In the genomic region with DNA sequence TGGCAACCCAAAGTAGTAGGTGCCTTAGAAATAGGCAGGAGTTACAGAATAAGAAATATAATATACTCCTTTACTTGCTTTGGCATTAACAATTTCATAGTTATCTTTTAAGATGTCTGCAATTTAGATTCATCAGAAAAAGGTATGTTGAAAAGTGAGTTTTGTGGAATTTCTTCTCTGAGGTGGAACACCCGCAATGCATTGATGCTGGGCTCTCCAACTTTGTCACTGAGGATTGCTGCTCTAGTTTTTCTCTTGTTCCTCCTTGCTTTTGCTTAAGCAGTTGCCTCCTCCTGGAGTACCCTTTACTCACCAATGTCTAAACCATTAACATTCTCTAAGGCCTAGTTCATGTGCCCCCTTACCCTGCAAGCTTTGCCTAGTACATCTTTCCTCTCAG, we compare ENCODE assay signal across 23 cellular contexts. TPM values are rescaled to one million over a fixed set of nuclear protein-coding genes. Genes with fewer than 3 reads are reported as not detected.
DNase-seq lines count a peak whose midpoint lies in the region; ATAC-seq, FAIRE-seq and TF ChIP-seq lines count a peak whose summit lies in the region.
"Had no signal": no experiment of that assay in that cellular context is flagged by ENCODE, and none has a peak within 500 bp of the region (broad histone marks: within the 10 kb centered on the region; RNA-seq: fewer than 3 reads in every experiment).

No MANE protein-coding gene starts in this region.

- H3K4me1 ChIP-seq in astrocyte (ENCODE audit: insufficient read depth, low read length) (peaks cover 15% of the 10 kb centered on the region), trophoblast cell (ENCODE audit: control insufficient read depth in 1 of 2, insufficient read depth in 2 of 2, low read length in 2 of 2) (peaks cover 0 to 3% of the 10 kb centered on the region in 2 experiments)

- no peak overlapping the region for H3K14ac ChIP-seq in trophoblast cell (ENCODE audit: low read length)

- H2BK12ac ChIP-seq in trophoblast cell (ENCODE audit: low read length) = no peak overlapping the region

- ATAC-seq in HG03097 (IDR thresholded peaks at IDR 0.05; ENCODE audit: low FRiP score, unreplicated experiment) (no peak), HG03439 (IDR thresholded peaks at IDR 0.05; ENCODE audit: unreplicated experiment) (no peak)
- ATAC-seq: HCT116 had no signal

- H3K4me2 ChIP-seq in astrocyte (ENCODE audit: low read length) (no peak overlapping the region), trophoblast cell (ENCODE audit: low read length) (no peak overlapping the region)

- H4K91ac ChIP-seq in trophoblast cell (ENCODE audit: low read depth, low read length) = no peak overlapping the region

- CTCF ChIA-PET in activated CD4-positive, alpha-beta memory T cell treated with anti-CD3 and anti-CD28 coated beads for 36 hours (lab: Charles Lee) = no interaction called here
- CTCF ChIA-PET in activated CD4-positive, alpha-beta memory T cell treated with anti-CD3 and anti-CD28 coated beads, Interleukin-2, amount 10 ng/mL, durations not matched to agents 7 days and 5 days (lab: Charles Lee) = no interaction called here

- H3K9me3 ChIP-seq in astrocyte (ENCODE audit: insufficient read depth, low read depth, low read length) = no peaks in the 10 kb centered on the region
- H3K9me3 ChIP-seq in trophoblast cell (ENCODE audit: insufficient read depth, low read depth, low read length) = no peaks in the 10 kb centered on the region
- H3K9me3 ChIP-seq: SJCRH30 had no signal

- H3K27ac ChIP-seq in astrocyte (ENCODE audit: low read depth, low read length) = no peak overlapping the region
- H3K27ac ChIP-seq in trophoblast cell (ENCODE audit: low read depth, low read length) = no peak overlapping the region
- H3K27ac ChIP-seq: SJCRH30 had no signal

- no peak overlapping the region for H3K4me3 Mint-ChIP-seq in activated CD4-positive, alpha-beta memory T cell treated with anti-CD3 and anti-CD28 coated beads for 36 hours
- no peak overlapping the region for H3K4me3 Mint-ChIP-seq in activated CD4-positive, alpha-beta memory T cell treated with anti-CD3 and anti-CD28 coated beads, Interleukin-2, amount 10 ng/mL, durations not matched to agents 7 days and 5 days
- no peak overlapping the region for H3K4me3 Mint-ChIP-seq in astrocyte (ENCODE audit: unreplicated experiment)

- H3K18ac ChIP-seq in trophoblast cell (ENCODE audit: low read length) = no peak overlapping the region

- H3K36me3 ChIP-seq in astrocyte (ENCODE audit: insufficient read depth, low read length) (no peaks in the 10 kb centered on the region), trophoblast cell (ENCODE audit: control insufficient read depth in 1 of 2, insufficient read depth in 2 of 2, low read length in 2 of 2) (no peaks in the 10 kb centered on the region)
- H3K36me3 ChIP-seq: SJCRH30 had no signal

- peak overlapping the region; percentile 8 for H3K27ac Mint-ChIP-seq in activated CD4-positive, alpha-beta memory T cell treated with anti-CD3 and anti-CD28 coated beads for 36 hours
- no peak overlapping the region for H3K27ac Mint-ChIP-seq in activated CD4-positive, alpha-beta memory T cell treated with anti-CD3 and anti-CD28 coated beads, Interleukin-2, amount 10 ng/mL, durations not matched to agents 7 days and 5 days
- H3K27ac Mint-ChIP-seq in astrocyte (ENCODE audit: unreplicated experiment) = peak overlapping the region; percentile 36

- no peak overlapping the region for H3K4ac ChIP-seq in trophoblast cell (ENCODE audit: low read depth, low read length)

- no peaks in the 10 kb centered on the region for H4K20me1 ChIP-seq in astrocyte (ENCODE audit: insufficient read depth, low read length)

- H3K79me2 ChIP-seq in astrocyte (ENCODE audit: insufficient read depth, low read length) (no peaks in the 10 kb centered on the region), trophoblast cell (ENCODE audit: control insufficient read depth, insufficient read depth, low read length, poor library complexity) (no peaks in the 10 kb centered on the region)

- WGBS in trophoblast cell (ENCODE audit: extremely low coverage, insufficient coverage, insufficient read length) = no CpG with 5 or more reads among the region's 1 CpG

- H3K79me1 ChIP-seq in trophoblast cell (ENCODE audit: low read length) = no peaks in the 10 kb centered on the region

- no peak overlapping the region for H2AK5ac ChIP-seq in trophoblast cell (ENCODE audit: low read length)

- H2BK5ac ChIP-seq in trophoblast cell (ENCODE audit: low read depth, low read length, poor library complexity) = no peak overlapping the region

- H3K4me1 Mint-ChIP-seq in activated CD4-positive, alpha-beta memory T cell treated with anti-CD3 and anti-CD28 coated beads for 36 hours (ENCODE audit: low read depth) = peaks cover 20% of the 10 kb centered on the region
- H3K4me1 Mint-ChIP-seq in activated CD4-positive, alpha-beta memory T cell treated with anti-CD3 and anti-CD28 coated beads, Interleukin-2, amount 10 ng/mL, durations not matched to agents 7 days and 5 days = peaks cover 10% of the 10 kb centered on the region
- peaks cover 32% of the 10 kb centered on the region for H3K4me1 Mint-ChIP-seq in astrocyte (ENCODE audit: low read depth, unreplicated experiment)

- no peaks in the 10 kb centered on the region for H3K9me3 Mint-ChIP-seq in activated CD4-positive, alpha-beta memory T cell treated with anti-CD3 and anti-CD28 coated beads for 36 hours
- H3K9me3 Mint-ChIP-seq in activated CD4-positive, alpha-beta memory T cell treated with anti-CD3 and anti-CD28 coated beads, Interleukin-2, amount 10 ng/mL, durations not matched to agents 7 days and 5 days = no peaks in the 10 kb centered on the region
- H3K9me3 Mint-ChIP-seq in astrocyte (ENCODE audit: unreplicated experiment) = peaks cover 3% of the 10 kb centered on the region

- H3K4me3 ChIP-seq in astrocyte (ENCODE audit: insufficient read depth, low read depth, low read length) (no peak overlapping the region), trophoblast cell (ENCODE audit: low read depth, low read length) (no peak overlapping the region)
- H3K4me3 ChIP-seq: SJCRH30 had no signal

- H2AFZ ChIP-seq in astrocyte (ENCODE audit: low read depth, low read length) (no peak overlapping the region), trophoblast cell (ENCODE audit: insufficient read depth, low read length, poor library complexity) (no peak overlapping the region)

- no peak overlapping the region for H2BK120ac ChIP-seq in trophoblast cell (ENCODE audit: insufficient read depth, low read length, poor library complexity)

- no peaks in the 10 kb centered on the region for H3K27me3 ChIP-seq in astrocyte (ENCODE audit: insufficient read depth, low read length)
- H3K27me3 ChIP-seq in trophoblast cell (ENCODE audit: insufficient read depth, low read length) = no peaks in the 10 kb centered on the region

- no peak overlapping the region for H4K12ac ChIP-seq in trophoblast cell (ENCODE audit: low read depth, low read length)

- TF ChIP-seq CTCF in astrocyte (IDR thresholded peaks at IDR 0.05; ENCODE audit: insufficient read depth, low read depth, low read length) = no peak

- no peak overlapping the region for H4K8ac ChIP-seq in trophoblast cell (ENCODE audit: low read depth, low read length)

- DNase-seq in activated CD4-positive, alpha-beta memory T cell treated with anti-CD3 and anti-CD28 coated beads for 36 hours = no peak
- no peak for DNase-seq in activated CD4-positive, alpha-beta memory T cell treated with anti-CD3 and anti-CD28 coated beads, Interleukin-2, amount 10 ng/mL, durations not matched to agents 7 days and 5 days
- DNase-seq in GM12892 (ENCODE audit: insufficient read length) (no peak), astrocyte (ENCODE audit: low read depth) (no peak), trophoblast cell (peak; percentile 59 to 87), NCI-H2107 (lab: John Stamatoyannopoulos, UW) (no peak)
- DNase-seq: 8988T, Calu3, DMS79 treated with DMSO at 0.1 percent for 48 hours, GF-D8, Karpas-422, NCI-H1092, NCI-H1436, NCI-H187 treated with DMSO at 0.1 percent for 48 hours, NCI-H524, NCI-H748 treated with DMSO at 0.1 percent for 48 hours, SJCRH30 had no signal

- H3K27me3 Mint-ChIP-seq in activated CD4-positive, alpha-beta memory T cell treated with anti-CD3 and anti-CD28 coated beads for 36 hours = peaks cover 1% of the 10 kb centered on the region
- H3K27me3 Mint-ChIP-seq in activated CD4-positive, alpha-beta memory T cell treated with anti-CD3 and anti-CD28 coated beads, Interleukin-2, amount 10 ng/mL, durations not matched to agents 7 days and 5 days = peaks cover 5% of the 10 kb centered on the region
- no peaks in the 10 kb centered on the region for H3K27me3 Mint-ChIP-seq in astrocyte (ENCODE audit: low read depth, unreplicated experiment)

- intact Hi-C loops in activated CD4-positive, alpha-beta memory T cell treated with anti-CD3 and anti-CD28 coated beads for 36 hours (cut with micrococcal nuclease) = loop anchor here (5.0 kb wide), 1 partner anchor 229 kb away; no protein-coding TSS in a partner anchor

- no peak for TF ChIP-seq POLR2A in GM12892 (IDR thresholded peaks at IDR 0.05; ENCODE audit: low read depth, low read length)

- peak; percentile 66 for FAIRE-seq in GM12892 (lab: Jason Lieb, UNC)
- no peak for FAIRE-seq in astrocyte (lab: Jason Lieb, UNC)
- FAIRE-seq: GM12891, GM19239, H1 had no signal

- no peaks in the 10 kb centered on the region for H3K36me3 Mint-ChIP-seq in activated CD4-positive, alpha-beta memory T cell treated with anti-CD3 and anti-CD28 coated beads for 36 hours
- H3K36me3 Mint-ChIP-seq in activated CD4-positive, alpha-beta memory T cell treated with anti-CD3 and anti-CD28 coated beads, Interleukin-2, amount 10 ng/mL, durations not matched to agents 7 days and 5 days (ENCODE audit: low read depth) = no peaks in the 10 kb centered on the region
- no peaks in the 10 kb centered on the region for H3K36me3 Mint-ChIP-seq in astrocyte (ENCODE audit: low read depth, unreplicated experiment)

- POLR2A ChIA-PET in activated CD4-positive, alpha-beta memory T cell treated with anti-CD3 and anti-CD28 coated beads for 36 hours (lab: Charles Lee) = no interaction called here
- POLR2A ChIA-PET in activated CD4-positive, alpha-beta memory T cell treated with anti-CD3 and anti-CD28 coated beads, Interleukin-2, amount 10 ng/mL, durations not matched to agents 7 days and 5 days (lab: Charles Lee) = no interaction called here

- H3K23ac ChIP-seq in trophoblast cell (ENCODE audit: low read length) = no peak overlapping the region

- H3K9ac ChIP-seq in astrocyte (ENCODE audit: low read length) = no peak overlapping the region
- H3K9ac ChIP-seq in trophoblast cell (ENCODE audit: low read length) = no peak overlapping the region

RNA-seq across cellular contexts. Expression of gene ME3, which starts 14.1 kb away (rescaled TPM):
- total RNA-seq in activated CD4-positive, alpha-beta memory T cell treated with anti-CD3 and anti-CD28 coated beads for 36 hours = 1 to 10 TPM; 2.3 to 2.8 TPM
- total RNA-seq in activated CD4-positive, alpha-beta memory T cell treated with anti-CD3 and anti-CD28 coated beads, Interleukin-2, amount 10 ng/mL, durations not matched to agents 7 days and 5 days = under 1 TPM; 0.83 to 0.93 TPM
- polyA plus RNA-seq in GM12892 (2012; ENCODE audit: missing spikeins) = 0.45 TPM
- 26.5 and 28.6 TPM in 2 replicates for total RNA-seq in astrocyte
- polyA plus RNA-seq in trophoblast cell (2013) = 2.0 and 2.3 TPM in 2 replicates
- total RNA-seq: SJCRH30 had no signal

Comparison
In these comparisons a context has a peak if more than half of its experiments do, and no peak if none do; other contexts are left out.
1. DNase-seq: peak in trophoblast cell (2 of 2); none in activated CD4-positive, alpha-beta memory T cell treated with anti-CD3 and anti-CD28 coated beads for 36 hours (single experiment), activated CD4-positive, alpha-beta memory T cell treated with anti-CD3 and anti-CD28 coated beads, Interleukin-2, amount 10 ng/mL, durations not matched to agents 7 days and 5 days (single experiment), GM12892 (single experiment), astrocyte (single experiment) and NCI-H2107 (single experiment).